ENCODE assay signal across 1 cellular context in the genomic region with DNA sequence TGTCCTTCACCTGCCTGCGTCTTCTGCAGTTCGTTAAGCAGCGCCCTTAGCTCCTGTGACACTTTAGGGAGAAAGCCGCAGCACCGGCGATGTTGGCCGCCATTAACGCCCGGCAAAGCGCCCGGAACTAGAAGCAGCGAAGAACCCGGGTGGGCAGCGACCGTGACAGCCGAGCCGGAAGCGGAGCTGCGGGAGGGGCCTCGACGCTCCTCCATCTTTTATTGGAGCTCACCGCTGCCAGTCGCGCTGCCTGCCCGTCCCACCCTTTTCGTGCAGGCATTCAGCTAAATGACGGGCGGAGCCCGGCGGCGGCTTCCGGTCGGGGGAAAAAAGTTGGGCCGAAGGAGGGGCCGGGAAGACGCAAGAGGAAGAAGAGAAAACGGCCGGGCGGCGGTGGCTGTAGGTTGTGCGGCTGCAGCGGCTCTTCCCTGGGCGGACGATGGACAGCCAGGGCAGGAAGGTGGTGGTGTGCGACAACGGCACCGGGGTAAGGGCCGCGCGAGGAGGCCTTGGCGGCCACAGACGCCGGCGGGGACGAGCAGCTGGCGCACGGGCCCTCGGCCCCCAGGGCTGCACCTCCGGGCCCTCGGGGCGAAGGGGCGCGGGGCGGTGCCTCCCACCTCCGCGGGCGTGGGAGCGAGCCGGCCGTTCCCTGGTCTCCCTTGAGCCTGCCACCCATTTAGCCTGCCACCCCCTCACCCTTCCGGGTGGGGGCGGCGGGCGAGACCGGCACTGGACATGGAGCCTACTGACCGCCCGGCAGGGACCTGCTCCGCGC.
TF ChIP-seq lines count a peak whose summit lies in the region.

ACTR2 (plus strand) TSS at position 361 of the 778 bp plus-strand sequence; CDS start at position 440, 79 bp downstream.

TF ChIP-seq in HepG2, 621 proteins besides CTCF, POLR2A, EP300 and RAD21 (continued from another document and continues in another):
- TF ChIP-seq ZHX2 (IDR thresholded peaks at IDR 0.05; ENCODE audit: low read depth) (peak; percentile 72), ZHX2 (CRISPR knock-in tag; IDR thresholded peaks at IDR 0.05; ENCODE audit: borderline replicate concordance) (peak; percentile 66; the same call in 1 of the 2 replicates), ZNF773 (CRISPR knock-in tag; IDR thresholded peaks at IDR 0.05; ENCODE audit: borderline replicate concordance) (0 out of 2 replicates have a peak, but pooled peaks have one; percentile 81), BRD4 (CRISPR knock-in tag; IDR thresholded peaks at IDR 0.05) (peak; percentile 84), STAT5B (CRISPR knock-in tag; IDR thresholded peaks at IDR 0.05) (no peak), ZFP91 (CRISPR knock-in tag; IDR thresholded peaks at IDR 0.05; ENCODE audit: borderline replicate concordance) (peak; percentile 91; the same call in 1 of the 2 replicates), ZFP36L1 (CRISPR knock-in tag; IDR thresholded peaks at IDR 0.05) (no peak), BCLAF1 (IDR thresholded peaks at IDR 0.05) (no peak), GPBP1L1 (CRISPR knock-in tag; IDR thresholded peaks at IDR 0.05) (no peak), ZNF3 (CRISPR knock-in tag; IDR thresholded peaks at IDR 0.05) (0 out of 2 replicates have a peak, but pooled peaks have one; percentile 47), TIGD3 (CRISPR knock-in tag; IDR thresholded peaks at IDR 0.05; ENCODE audit: borderline replicate concordance) (peak; percentile 92; the same call in 1 of the 2 replicates), KAT8 (CRISPR knock-in tag; IDR thresholded peaks at IDR 0.05) (peak; percentile 96), MAZ (IDR thresholded peaks at IDR 0.05; ENCODE audit: borderline replicate concordance, low read depth, low read length) (peak; percentile 97), MAZ (CRISPR knock-in tag; IDR thresholded peaks at IDR 0.05; ENCODE audit: low read depth) (peak; percentile 97), ZBTB46 (CRISPR knock-in tag; IDR thresholded peaks at IDR 0.05; ENCODE audit: borderline replicate concordance) (no peak), ZNF563 (CRISPR knock-in tag; IDR thresholded peaks at IDR 0.05) (peak; percentile 95), ZNF816 (CRISPR knock-in tag; IDR thresholded peaks at IDR 0.05; ENCODE audit: borderline replicate concordance) (peak; percentile 93), ZNF549 (CRISPR knock-in tag; IDR thresholded peaks at IDR 0.05) (no peak)
- TF ChIP-seq, protein P1, sequence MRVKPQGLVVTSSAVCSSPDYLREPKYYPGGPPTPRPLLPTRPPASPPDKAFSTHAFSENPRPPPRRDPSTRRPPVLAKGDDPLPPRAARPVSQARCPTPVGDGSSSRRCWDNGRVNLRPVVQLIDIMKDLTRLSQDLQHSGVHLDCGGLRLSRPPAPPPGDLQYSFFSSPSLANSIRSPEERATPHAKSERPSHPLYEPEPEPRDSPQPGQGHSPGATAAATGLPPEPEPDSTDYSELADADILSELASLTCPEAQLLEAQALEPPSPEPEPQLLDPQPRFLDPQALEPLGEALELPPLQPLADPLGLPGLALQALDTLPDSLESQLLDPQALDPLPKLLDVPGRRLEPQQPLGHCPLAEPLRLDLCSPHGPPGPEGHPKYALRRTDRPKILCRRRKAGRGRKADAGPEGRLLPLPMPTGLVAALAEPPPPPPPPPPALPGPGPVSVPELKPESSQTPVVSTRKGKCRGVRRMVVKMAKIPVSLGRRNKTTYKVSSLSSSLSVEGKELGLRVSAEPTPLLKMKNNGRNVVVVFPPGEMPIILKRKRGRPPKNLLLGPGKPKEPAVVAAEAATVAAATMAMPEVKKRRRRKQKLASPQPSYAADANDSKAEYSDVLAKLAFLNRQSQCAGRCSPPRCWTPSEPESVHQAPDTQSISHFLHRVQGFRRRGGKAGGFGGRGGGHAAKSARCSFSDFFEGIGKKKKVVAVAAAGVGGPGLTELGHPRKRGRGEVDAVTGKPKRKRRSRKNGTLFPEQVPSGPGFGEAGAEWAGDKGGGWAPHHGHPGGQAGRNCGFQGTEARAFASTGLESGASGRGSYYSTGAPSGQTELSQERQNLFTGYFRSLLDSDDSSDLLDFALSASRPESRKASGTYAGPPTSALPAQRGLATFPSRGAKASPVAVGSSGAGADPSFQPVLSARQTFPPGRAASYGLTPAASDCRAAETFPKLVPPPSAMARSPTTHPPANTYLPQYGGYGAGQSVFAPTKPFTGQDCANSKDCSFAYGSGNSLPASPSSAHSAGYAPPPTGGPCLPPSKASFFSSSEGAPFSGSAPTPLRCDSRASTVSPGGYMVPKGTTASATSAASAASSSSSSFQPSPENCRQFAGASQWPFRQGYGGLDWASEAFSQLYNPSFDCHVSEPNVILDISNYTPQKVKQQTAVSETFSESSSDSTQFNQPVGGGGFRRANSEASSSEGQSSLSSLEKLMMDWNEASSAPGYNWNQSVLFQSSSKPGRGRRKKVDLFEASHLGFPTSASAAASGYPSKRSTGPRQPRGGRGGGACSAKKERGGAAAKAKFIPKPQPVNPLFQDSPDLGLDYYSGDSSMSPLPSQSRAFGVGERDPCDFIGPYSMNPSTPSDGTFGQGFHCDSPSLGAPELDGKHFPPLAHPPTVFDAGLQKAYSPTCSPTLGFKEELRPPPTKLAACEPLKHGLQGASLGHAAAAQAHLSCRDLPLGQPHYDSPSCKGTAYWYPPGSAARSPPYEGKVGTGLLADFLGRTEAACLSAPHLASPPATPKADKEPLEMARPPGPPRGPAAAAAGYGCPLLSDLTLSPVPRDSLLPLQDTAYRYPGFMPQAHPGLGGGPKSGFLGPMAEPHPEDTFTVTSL (CRISPR knock-in tag; IDR thresholded peaks at IDR 0.05; ENCODE audit: borderline replicate concordance), result peak; percentile 87
- TF ChIP-seq, protein P2, sequence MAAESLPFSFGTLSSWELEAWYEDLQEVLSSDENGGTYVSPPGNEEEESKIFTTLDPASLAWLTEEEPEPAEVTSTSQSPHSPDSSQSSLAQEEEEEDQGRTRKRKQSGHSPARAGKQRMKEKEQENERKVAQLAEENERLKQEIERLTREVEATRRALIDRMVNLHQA (CRISPR knock-in tag; IDR thresholded peaks at IDR 0.05), result no peak
- TF ChIP-seq, protein P3, sequence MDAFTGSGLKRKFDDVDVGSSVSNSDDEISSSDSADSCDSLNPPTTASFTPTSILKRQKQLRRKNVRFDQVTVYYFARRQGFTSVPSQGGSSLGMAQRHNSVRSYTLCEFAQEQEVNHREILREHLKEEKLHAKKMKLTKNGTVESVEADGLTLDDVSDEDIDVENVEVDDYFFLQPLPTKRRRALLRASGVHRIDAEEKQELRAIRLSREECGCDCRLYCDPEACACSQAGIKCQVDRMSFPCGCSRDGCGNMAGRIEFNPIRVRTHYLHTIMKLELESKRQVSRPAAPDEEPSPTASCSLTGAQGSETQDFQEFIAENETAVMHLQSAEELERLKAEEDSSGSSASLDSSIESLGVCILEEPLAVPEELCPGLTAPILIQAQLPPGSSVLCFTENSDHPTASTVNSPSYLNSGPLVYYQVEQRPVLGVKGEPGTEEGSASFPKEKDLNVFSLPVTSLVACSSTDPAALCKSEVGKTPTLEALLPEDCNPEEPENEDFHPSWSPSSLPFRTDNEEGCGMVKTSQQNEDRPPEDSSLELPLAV (CRISPR knock-in tag; conservative IDR thresholded peaks at IDR 0.05; ENCODE audit: low read depth), result no peak
